8 cellular contexts compared by ENCODE assay signal in genomic region chr1:222589462-222590302, GRCh38. TPM values are rescaled to one million over a fixed set of nuclear protein-coding genes. Genes with fewer than 3 reads are reported as not detected.
DNase-seq lines count a peak whose midpoint lies in the region; ATAC-seq and TF ChIP-seq lines count a peak whose summit lies in the region.

TAF1A (minus strand) TSS chr1:222589933.

- H3K36me3 ChIP-seq in GM06990 (ENCODE audit: control insufficient read depth, insufficient read depth, low read length) (no peaks in the 10 kb centered on the region; the same call in 1 of the 2 replicates), testis (ENCODE audit: low read depth, missing control alignments) (no peaks in the 10 kb centered on the region)

- WGBS in testis, 2 donors = 0 to 1% methylated on average over 34 to 41 of the region's 41 CpGs

- no peaks in the 10 kb centered on the region for H3K9me3 ChIP-seq in testis

- no peak for TF ChIP-seq POLR2A in testis (IDR thresholded peaks at IDR 0.05)

- H3K27me3 ChIP-seq in GM06990 (replicated peaks; ENCODE audit: control insufficient read depth, insufficient read depth, low read length) (no peaks in the 10 kb centered on the region), testis (no peaks in the 10 kb centered on the region)

- peak within 1 kb of the TSS; percentile 59 to 81 for H3K27ac ChIP-seq in testis

- TF ChIP-seq CTCF in GM06990 (IDR thresholded peaks at IDR 0.05; ENCODE audit: insufficient read depth, low read length, poor library complexity, severe bottlenecking) (no peak), HFF-Myc (IDR thresholded peaks at IDR 0.05; ENCODE audit: low read depth, low read length, missing control alignments) (no peak), omental fat pad (IDR thresholded peaks at IDR 0.05) (no peak), testis (IDR thresholded peaks at IDR 0.05) (no peak)

- ATAC-seq in SK-N-SH treated with all-trans-retinoic acid at 6 μM for 48 hours = peak; percentile 98
- ATAC-seq in omental fat pad (ENCODE audit: low FRiP score) = peak; percentile 92

- DNase-seq in GM06990 (ENCODE audit: extremely low read depth, insufficient read length) (peak; percentile 70), HFF-Myc (ENCODE audit: extremely low read depth, low read depth) (peak; percentile 49), MV-4-11 (lab: John Stamatoyannopoulos, UW) (peak; percentile 79), glomerular visceral epithelial cell (ENCODE audit: extremely low spot score) (peak; percentile 85), omental fat pad (ENCODE audit: low spot score) (peak; percentile 55), testis (peak; percentile 95)
- peak; percentile 86 for DNase-seq in activated naive CD4-positive, alpha-beta T cell treated with anti-CD3 and anti-CD28 coated beads, Interleukin-2, amount 50 U/mL, for 16 hours

- intact Hi-C loops in testis (cut with DNase I; ENCODE audit: low total_unique reads) = no loop called here

- H3K4me3 ChIP-seq in GM06990 (replicated peaks; ENCODE audit: low read depth, low read length) (peak within 1 kb of the TSS; percentile 86), HFF-Myc (replicated peaks; ENCODE audit: low read depth, low read length) (peak within 1 kb of the TSS; percentile 68), testis (peak within 1 kb of the TSS; percentile 68 to 75)

- peaks cover 20% of the 10 kb centered on the region for H3K4me1 ChIP-seq in testis

TF ChIP-seq in SK-N-SH treated with all-trans-retinoic acid at 6 μM for 48 hours, 23 proteins besides CTCF, POLR2A, EP300 and RAD21:
- TF ChIP-seq ESRRG (CRISPR knock-in tag; IDR thresholded peaks at IDR 0.05) = no peak
- no peak for TF ChIP-seq CSDC2 (CRISPR knock-in tag; IDR thresholded peaks at IDR 0.05)
- TF ChIP-seq OSR1 (CRISPR knock-in tag; IDR thresholded peaks at IDR 0.05) = no peak
- TF ChIP-seq ZNF8 (CRISPR knock-in tag; IDR thresholded peaks at IDR 0.05) = no peak
- TF ChIP-seq ZNF70 (CRISPR knock-in tag; IDR thresholded peaks at IDR 0.05) = no peak
- TF ChIP-seq, protein P1, sequence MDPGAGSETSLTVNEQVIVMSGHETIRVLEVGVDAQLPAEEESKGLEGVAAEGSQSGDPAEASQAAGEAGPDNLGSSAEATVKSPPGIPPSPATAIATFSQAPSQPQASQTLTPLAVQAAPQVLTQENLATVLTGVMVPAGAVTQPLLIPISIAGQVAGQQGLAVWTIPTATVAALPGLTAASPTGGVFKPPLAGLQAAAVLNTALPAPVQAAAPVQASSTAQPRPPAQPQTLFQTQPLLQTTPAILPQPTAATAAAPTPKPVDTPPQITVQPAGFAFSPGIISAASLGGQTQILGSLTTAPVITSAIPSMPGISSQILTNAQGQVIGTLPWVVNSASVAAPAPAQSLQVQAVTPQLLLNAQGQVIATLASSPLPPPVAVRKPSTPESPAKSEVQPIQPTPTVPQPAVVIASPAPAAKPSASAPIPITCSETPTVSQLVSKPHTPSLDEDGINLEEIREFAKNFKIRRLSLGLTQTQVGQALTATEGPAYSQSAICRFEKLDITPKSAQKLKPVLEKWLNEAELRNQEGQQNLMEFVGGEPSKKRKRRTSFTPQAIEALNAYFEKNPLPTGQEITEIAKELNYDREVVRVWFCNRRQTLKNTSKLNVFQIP (CRISPR knock-in tag; IDR thresholded peaks at IDR 0.05; ENCODE audit: borderline replicate concordance, low read depth) = no peak
- no peak for TF ChIP-seq SNAI2 (CRISPR knock-in tag; IDR thresholded peaks at IDR 0.05)
- TF ChIP-seq CREB5 (CRISPR knock-in tag; IDR thresholded peaks at IDR 0.05; ENCODE audit: low read depth) = no peak
- TF ChIP-seq ZNF565 (CRISPR knock-in tag; conservative IDR thresholded peaks at IDR 0.05; ENCODE audit: low read depth) = no peak
- TF ChIP-seq CSRNP3 (CRISPR knock-in tag; IDR thresholded peaks at IDR 0.05) = no peak
- TF ChIP-seq ZFP30 (CRISPR knock-in tag; IDR thresholded peaks at IDR 0.05) = no peak
- TF ChIP-seq TOX (CRISPR knock-in tag; IDR thresholded peaks at IDR 0.05; ENCODE audit: borderline replicate concordance) = no peak
- no peak for TF ChIP-seq TCF4 (CRISPR knock-in tag; IDR thresholded peaks at IDR 0.05; ENCODE audit: borderline replicate concordance)
- TF ChIP-seq ARNTL (CRISPR knock-in tag; IDR thresholded peaks at IDR 0.05; ENCODE audit: borderline replicate concordance, low read depth) = no peak
- no peak for TF ChIP-seq PATZ1 (CRISPR knock-in tag; IDR thresholded peaks at IDR 0.05; ENCODE audit: borderline replicate concordance)
- TF ChIP-seq, protein P2, sequence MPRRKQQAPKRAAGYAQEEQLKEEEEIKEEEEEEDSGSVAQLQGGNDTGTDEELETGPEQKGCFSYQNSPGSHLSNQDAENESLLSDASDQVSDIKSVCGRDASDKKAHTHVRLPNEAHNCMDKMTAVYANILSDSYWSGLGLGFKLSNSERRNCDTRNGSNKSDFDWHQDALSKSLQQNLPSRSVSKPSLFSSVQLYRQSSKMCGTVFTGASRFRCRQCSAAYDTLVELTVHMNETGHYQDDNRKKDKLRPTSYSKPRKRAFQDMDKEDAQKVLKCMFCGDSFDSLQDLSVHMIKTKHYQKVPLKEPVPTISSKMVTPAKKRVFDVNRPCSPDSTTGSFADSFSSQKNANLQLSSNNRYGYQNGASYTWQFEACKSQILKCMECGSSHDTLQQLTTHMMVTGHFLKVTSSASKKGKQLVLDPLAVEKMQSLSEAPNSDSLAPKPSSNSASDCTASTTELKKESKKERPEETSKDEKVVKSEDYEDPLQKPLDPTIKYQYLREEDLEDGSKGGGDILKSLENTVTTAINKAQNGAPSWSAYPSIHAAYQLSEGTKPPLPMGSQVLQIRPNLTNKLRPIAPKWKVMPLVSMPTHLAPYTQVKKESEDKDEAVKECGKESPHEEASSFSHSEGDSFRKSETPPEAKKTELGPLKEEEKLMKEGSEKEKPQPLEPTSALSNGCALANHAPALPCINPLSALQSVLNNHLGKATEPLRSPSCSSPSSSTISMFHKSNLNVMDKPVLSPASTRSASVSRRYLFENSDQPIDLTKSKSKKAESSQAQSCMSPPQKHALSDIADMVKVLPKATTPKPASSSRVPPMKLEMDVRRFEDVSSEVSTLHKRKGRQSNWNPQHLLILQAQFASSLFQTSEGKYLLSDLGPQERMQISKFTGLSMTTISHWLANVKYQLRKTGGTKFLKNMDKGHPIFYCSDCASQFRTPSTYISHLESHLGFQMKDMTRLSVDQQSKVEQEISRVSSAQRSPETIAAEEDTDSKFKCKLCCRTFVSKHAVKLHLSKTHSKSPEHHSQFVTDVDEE (CRISPR knock-in tag; IDR thresholded peaks at IDR 0.05) = no peak
- no peak for TF ChIP-seq ZFP3 (CRISPR knock-in tag; IDR thresholded peaks at IDR 0.05)
- TF ChIP-seq ISL1 (CRISPR knock-in tag; IDR thresholded peaks at IDR 0.05) = no peak
- no peak for TF ChIP-seq GLIS3 (CRISPR knock-in tag; IDR thresholded peaks at IDR 0.05)
TF ChIP-seq in SK-N-SH treated with all-trans-retinoic acid at 6 μM for 48 hours: peak in this region for 0.

RNA-seq across cellular contexts. Expression of gene TAF1A, which starts in this region (rescaled TPM):
- total RNA-seq in omental fat pad = 10 to 100 TPM in 2 of 4 donors, 1 to 10 TPM in 2; 4.1 to 11.4 (median 8.3) TPM
- total RNA-seq in testis = 10 to 100 TPM; 13.2 to 15.1 TPM
- 12.4 TPM for polyA plus RNA-seq in testis (ENCODE audit: insufficient read depth, low read depth, low replicate concordance)

Comparison
In these comparisons a context has a peak if more than half of its experiments do, and no peak if none do; other contexts are left out.
1. Peak in every context shown above with its lines: DNase-seq, ATAC-seq, H3K4me3 ChIP-seq and H3K27ac ChIP-seq.